In genomic region chr12:116672842-116673516, GRCh38 we compare ENCODE assay signal across 10 cellular contexts.
DNase-seq lines count a peak whose midpoint lies in the region; ATAC-seq, FAIRE-seq and TF ChIP-seq lines count a peak whose summit lies in the region.
"Had no signal": no experiment of that assay in that cellular context is flagged by ENCODE, and none has a peak within 500 bp of the region (broad histone marks: within the 10 kb centered on the region; RNA-seq: fewer than 3 reads in every experiment).

No MANE protein-coding gene starts in this region.

- H3K36me3 Mint-ChIP-seq in activated CD4-positive, alpha-beta memory T cell treated with anti-CD3 and anti-CD28 coated beads for 36 hours = no peaks in the 10 kb centered on the region

- intact Hi-C loops in activated CD4-positive, alpha-beta memory T cell treated with anti-CD3 and anti-CD28 coated beads for 36 hours (cut with micrococcal nuclease) = loop anchor here (1.0 to 10.0 kb wide), 2 partner anchors 114 to 528 kb away; partner anchors contain the start of gene MAP1LC3B2
- intact Hi-C loops in heart left ventricle (cut with DNase I) = no loop called here
- intact Hi-C loops in uterus (cut with DNase I; ENCODE audit: low total_unique reads) = no loop called here

- H3K4me3 ChIP-seq in BLaER1 = peak overlapping the region; percentile 53
- H3K4me3 ChIP-seq in heart left ventricle = peak overlapping the region in 1 of 12 donors; percentile 2
- H3K4me3 ChIP-seq in uterus = no peak overlapping the region
- H3K4me3 ChIP-seq: SJCRH30 had no signal

- H3K9me3 ChIP-seq in BLaER1 (peaks cover 7% of the 10 kb centered on the region), heart left ventricle (peaks cover 0 to 10% (median 0%) of the 10 kb centered on the region in 12 donors), uterus (no peaks in the 10 kb centered on the region)
- H3K9me3 ChIP-seq: neutrophil, SJCRH30 had no signal

- H3K4me1 Mint-ChIP-seq in activated CD4-positive, alpha-beta memory T cell treated with anti-CD3 and anti-CD28 coated beads for 36 hours (ENCODE audit: low read depth) = peaks cover 29% of the 10 kb centered on the region

- TF ChIP-seq CTCF in omental fat pad (IDR thresholded peaks at IDR 0.05) (no peak), heart left ventricle (IDR thresholded peaks at IDR 0.05) (no peak), uterus (IDR thresholded peaks at IDR 0.05) (no peak)

- no peaks in the 10 kb centered on the region for H3K27me3 ChIP-seq in BLaER1
- no peaks in the 10 kb centered on the region for H3K27me3 ChIP-seq in heart left ventricle
- no peaks in the 10 kb centered on the region for H3K27me3 ChIP-seq in uterus
- H3K27me3 ChIP-seq: neutrophil, SJCRH30 had no signal

- H3K4me1 ChIP-seq in BLaER1 (peaks cover 81% of the 10 kb centered on the region), heart left ventricle (peaks cover 0 to 46% (median 18%) of the 10 kb centered on the region in 12 donors), uterus (no peaks in the 10 kb centered on the region)
- H3K4me1 ChIP-seq: SJCRH30 had no signal

- peak overlapping the region; percentile 70 for H3K27ac ChIP-seq in BLaER1
- peak overlapping the region in 1 of 12 donors; percentile 13 for H3K27ac ChIP-seq in heart left ventricle
- no peak overlapping the region for H3K27ac ChIP-seq in uterus
- H3K27ac ChIP-seq: neutrophil, SJCRH30 had no signal

- ATAC-seq in HG03108 (IDR thresholded peaks at IDR 0.05; ENCODE audit: unreplicated experiment) (peak; percentile 52), omental fat pad (ENCODE audit: low FRiP score) (no peak), heart left ventricle (no peak)

- 0 out of 2 replicates have a peak, but pooled peaks cover 4% of the 10 kb centered on the region for H3K36me3 ChIP-seq in BLaER1
- H3K36me3 ChIP-seq in heart left ventricle = no peaks in the 10 kb centered on the region
- no peaks in the 10 kb centered on the region for H3K36me3 ChIP-seq in uterus
- H3K36me3 ChIP-seq: neutrophil, SJCRH30 had no signal

- no peak for FAIRE-seq in urothelium cell line (lab: Jason Lieb, UNC)

- DNase-seq in GM19240 (ENCODE audit: insufficient read length, low spot score) = peak; percentile 30
- DNase-seq in activated CD4-positive, alpha-beta memory T cell treated with anti-CD3 and anti-CD28 coated beads for 36 hours = peak; percentile 52
- DNase-seq in omental fat pad (ENCODE audit: low spot score) = no peak
- DNase-seq in heart left ventricle = no peak
- no peak for DNase-seq in uterus
- no peak for DNase-seq in urothelium cell line (ENCODE audit: low spot score)

- POLR2A ChIA-PET in activated CD4-positive, alpha-beta memory T cell treated with anti-CD3 and anti-CD28 coated beads for 36 hours (lab: Charles Lee) = no interaction called here

- WGBS in heart left ventricle, 4 donors = 62 to 81% (median 67%) methylated on average over 6 of the region's 6 CpGs

- H3K9ac ChIP-seq in BLaER1 = peak overlapping the region; percentile 61

- H3K9me3 Mint-ChIP-seq in activated CD4-positive, alpha-beta memory T cell treated with anti-CD3 and anti-CD28 coated beads for 36 hours = no peaks in the 10 kb centered on the region

- CTCF ChIA-PET in activated CD4-positive, alpha-beta memory T cell treated with anti-CD3 and anti-CD28 coated beads for 36 hours (lab: Charles Lee) = interaction anchor here (0.8 to 1.5 kb wide), 4 partner anchors 14 to 135 kb away, joined by 3 to 4 read pairs (median 4); no protein-coding TSS in a partner anchor

- H3K27me3 Mint-ChIP-seq in activated CD4-positive, alpha-beta memory T cell treated with anti-CD3 and anti-CD28 coated beads for 36 hours = no peaks in the 10 kb centered on the region

- no peak for TF ChIP-seq POLR2A in heart left ventricle (IDR thresholded peaks at IDR 0.05)
- no peak for TF ChIP-seq POLR2A in uterus (IDR thresholded peaks at IDR 0.05)

- H4K20me1 ChIP-seq in BLaER1 = no peaks in the 10 kb centered on the region

- peak overlapping the region; percentile 85 for H3K27ac Mint-ChIP-seq in activated CD4-positive, alpha-beta memory T cell treated with anti-CD3 and anti-CD28 coated beads for 36 hours

- peak overlapping the region; percentile 61 for H3K4me3 Mint-ChIP-seq in activated CD4-positive, alpha-beta memory T cell treated with anti-CD3 and anti-CD28 coated beads for 36 hours

- peak overlapping the region; percentile 70 for H3K4me2 ChIP-seq in BLaER1

Comparison
In these comparisons a context has a peak if more than half of its experiments do, and no peak if none do; other contexts are left out.
1. DNase-seq: peak in GM19240 (single experiment) and activated CD4-positive, alpha-beta memory T cell treated with anti-CD3 and anti-CD28 coated beads for 36 hours (single experiment); none in omental fat pad (single experiment), heart left ventricle (0 of 5), uterus (0 of 2) and urothelium cell line (single experiment).